ENCODE assay signal across 21 cellular contexts in genomic region chr4:118898684-118899138, GRCh38. TPM values are rescaled to one million over a fixed set of nuclear protein-coding genes. Genes with fewer than 3 reads are reported as not detected.
DNase-seq lines count a peak whose midpoint lies in the region; ATAC-seq and TF ChIP-seq lines count a peak whose summit lies in the region.
"Had no signal": no experiment of that assay in that cellular context is flagged by ENCODE, and none has a peak within 500 bp of the region (broad histone marks: within the 10 kb centered on the region; RNA-seq: fewer than 3 reads in every experiment).

No MANE protein-coding gene starts in this region.

- no peak for TF ChIP-seq CTCF in vagina (IDR thresholded peaks at IDR 0.05)

- DNase-seq in cerebellar cortex (ENCODE audit: low spot score), result peak; percentile 37
- peak; percentile 64 for DNase-seq in left cardiac atrium
- DNase-seq in vagina (ENCODE audit: extremely low spot score in 2 of 2), result no peak
- no peak for DNase-seq in medulla oblongata (ENCODE audit: extremely low spot score)
- no peak for DNase-seq in NCI-H1694 (lab: John Stamatoyannopoulos, UW)
- DNase-seq: activated CD4-positive, alpha-beta T cell treated with anti-CD3 and anti-CD28 coated beads, Interleukin-2, amount 50 U/mL, for 4 hours; activated gamma-delta T cell; AML-193; caudate nucleus; H7; NCI-H1930; NCI-H345; PC-3; stimulated activated CD4-positive, alpha-beta T cell treated with anti-CD3 and anti-CD28 coated beads, Interleukin-4, amount 100 ng/mL, for 24 hours; upper lobe of right lung; WERI-Rb-1 had no signal

- intact Hi-C loops in left cardiac atrium (cut with DNase I) (no loop called here), vagina (cut with DNase I) (no loop called here)

- H3K9ac ChIP-seq in rectal smooth muscle tissue (ENCODE audit: low read length), result no peak overlapping the region
- H3K9ac ChIP-seq: KMS-11 had no signal

- no peak for TF ChIP-seq POLR2A in vagina (IDR thresholded peaks at IDR 0.05)

- no peaks in the 10 kb centered on the region for H3K36me3 ChIP-seq in rectal smooth muscle tissue (ENCODE audit: control insufficient read depth, insufficient read depth, low read length)
- H3K36me3 ChIP-seq in vagina, result no peaks in the 10 kb centered on the region
- H3K36me3 ChIP-seq: SJSA1, upper lobe of right lung, WERI-Rb-1 had no signal

- no peaks in the 10 kb centered on the region for H3K9me3 ChIP-seq in vagina
- H3K9me3 ChIP-seq: SJSA1, upper lobe of right lung had no signal

- peaks cover 21% of the 10 kb centered on the region for H3K4me1 ChIP-seq in rectal smooth muscle tissue (ENCODE audit: control insufficient read depth, insufficient read depth, low read length)
- peaks cover 5% of the 10 kb centered on the region for H3K4me1 ChIP-seq in vagina
- H3K4me1 ChIP-seq: SJSA1, upper lobe of right lung had no signal

- peak overlapping the region; percentile 51 for H3K27ac ChIP-seq in rectal smooth muscle tissue (ENCODE audit: low read depth, low read length)
- peak overlapping the region; percentile 10 for H3K27ac ChIP-seq in vagina
- H3K27ac ChIP-seq: KMS-11, SJSA1, upper lobe of right lung, WERI-Rb-1 had no signal

- H3K27me3 ChIP-seq in rectal smooth muscle tissue (ENCODE audit: control insufficient read depth, insufficient read depth, low read length) (no peaks in the 10 kb centered on the region), vagina (no peaks in the 10 kb centered on the region)
- H3K27me3 ChIP-seq: SJSA1, upper lobe of right lung had no signal

- ATAC-seq in left cardiac atrium (peak; percentile 85 to 95), HG03521 (IDR thresholded peaks at IDR 0.05; ENCODE audit: unreplicated experiment) (no peak), GM21526 (IDR thresholded peaks at IDR 0.05; ENCODE audit: low FRiP score, unreplicated experiment) (no peak)
- ATAC-seq: PC-3, upper lobe of right lung had no signal

- no peak overlapping the region for H3K4me3 ChIP-seq in rectal smooth muscle tissue (ENCODE audit: low read length)
- H3K4me3 ChIP-seq in vagina, result no peak overlapping the region
- H3K4me3 ChIP-seq: SJSA1, upper lobe of right lung had no signal

RNA-seq across cellular contexts. Expression of gene SYNPO2, which starts 10.1 kb away (rescaled TPM):
- 10 to 100 TPM; 67.6 to 94.4 TPM for total RNA-seq in left cardiac atrium
- 109 TPM for total RNA-seq in vagina

Comparison
In these comparisons a context has a peak if more than half of its experiments do, and no peak if none do; other contexts are left out.
1. DNase-seq: peak in cerebellar cortex (single experiment) and left cardiac atrium (single experiment); none in vagina (0 of 2), medulla oblongata (single experiment) and NCI-H1694 (single experiment).
2. ATAC-seq: peak in left cardiac atrium (2 of 2); none in HG03521 (single experiment) and GM21526 (single experiment).